In the genomic region with DNA sequence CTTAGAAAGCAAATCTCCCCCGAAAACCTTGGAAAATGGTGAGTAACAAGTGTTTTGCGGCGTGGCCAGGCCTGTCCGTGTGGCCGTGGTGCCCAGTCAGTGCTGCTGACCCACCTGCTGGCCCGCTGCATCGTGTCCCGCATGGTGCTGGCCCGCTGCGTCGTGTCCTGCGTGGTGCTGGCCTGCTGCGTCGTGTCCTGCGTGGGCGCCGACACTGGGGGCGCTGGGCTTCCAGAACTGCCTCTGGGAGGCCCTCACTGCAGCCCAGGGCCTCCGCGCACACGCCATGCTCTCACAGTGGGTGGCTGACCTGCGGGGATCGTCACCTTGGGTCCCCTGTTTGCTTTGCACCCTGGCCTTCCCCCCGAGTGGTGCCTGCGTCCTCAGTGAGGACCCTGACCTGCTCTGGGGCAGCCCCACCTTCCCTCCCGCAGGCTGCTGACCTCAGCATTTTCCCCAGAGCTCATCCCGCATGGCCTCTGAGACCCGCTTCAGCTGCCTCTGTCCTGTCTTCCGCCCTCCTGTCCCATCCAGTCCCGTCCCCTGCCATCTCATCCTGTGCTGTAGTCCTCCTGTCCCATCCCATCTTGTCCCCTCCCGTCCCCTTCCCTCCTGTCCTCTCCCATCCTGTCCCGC, we compare ENCODE assay signal across 17 cellular contexts. TPM values are rescaled to one million over a fixed set of nuclear protein-coding genes. Genes with fewer than 3 reads are reported as not detected.
A peak's percentile ranks its signal among the peaks of the same experiment; 100 is the strongest.
DNase-seq lines count a peak whose midpoint lies in the region; ATAC-seq lines count a peak whose summit lies in the region.
"Had no signal": no experiment of that assay in that cellular context is flagged by ENCODE, and none has a peak within 500 bp of the region (broad histone marks: within the 10 kb centered on the region; RNA-seq: fewer than 3 reads in every experiment).

No MANE protein-coding gene starts in this region.

- H3K9me3 ChIP-seq in subcutaneous abdominal adipose tissue (ENCODE audit: control insufficient read depth in 5 of 5, low read length in 5 of 5), result no peaks in the 10 kb centered on the region
- H3K9me3 ChIP-seq: heart right ventricle, pancreas, Peyer's patch, sigmoid colon had no signal

- no peaks in the 10 kb centered on the region for H3K27me3 Mint-ChIP-seq in activated naive CD8-positive, alpha-beta T cell treated with anti-CD3 and anti-CD28 coated beads for 36 hours
- no peaks in the 10 kb centered on the region for H3K27me3 Mint-ChIP-seq in activated naive CD8-positive, alpha-beta T cell treated with anti-CD3 and anti-CD28 coated beads, Interleukin-2, amount 50 U/mL, for 24 hours
- no peaks in the 10 kb centered on the region for H3K27me3 Mint-ChIP-seq in natural killer cell treated with Interleukin-12 subunit alpha and Interleukin-12 subunit beta and Interleukin-15 and Interleukin-18, amount 100 ng/mL, for 72 hours
- H3K27me3 Mint-ChIP-seq: CD4-positive, alpha-beta T cell had no signal

- peaks cover 18% of the 10 kb centered on the region for H3K36me3 Mint-ChIP-seq in activated naive CD8-positive, alpha-beta T cell treated with anti-CD3 and anti-CD28 coated beads for 36 hours
- peaks cover 28% of the 10 kb centered on the region for H3K36me3 Mint-ChIP-seq in activated naive CD8-positive, alpha-beta T cell treated with anti-CD3 and anti-CD28 coated beads, Interleukin-2, amount 50 U/mL, for 24 hours (ENCODE audit: low read depth)
- peaks cover 4% of the 10 kb centered on the region for H3K36me3 Mint-ChIP-seq in natural killer cell treated with Interleukin-12 subunit alpha and Interleukin-12 subunit beta and Interleukin-15 and Interleukin-18, amount 100 ng/mL, for 72 hours

- H3K4me3 ChIP-seq in subcutaneous abdominal adipose tissue (ENCODE audit: low read depth in 1 of 5, low read length in 5 of 5), result no peak overlapping the region
- H3K4me3 ChIP-seq: heart right ventricle, lung, pancreas, Peyer's patch, sigmoid colon, SK-N-MC had no signal

- no peak overlapping the region for H3K4me3 Mint-ChIP-seq in activated naive CD8-positive, alpha-beta T cell treated with anti-CD3 and anti-CD28 coated beads for 36 hours
- no peak overlapping the region for H3K4me3 Mint-ChIP-seq in activated naive CD8-positive, alpha-beta T cell treated with anti-CD3 and anti-CD28 coated beads, Interleukin-2, amount 50 U/mL, for 24 hours
- H3K4me3 Mint-ChIP-seq in natural killer cell treated with Interleukin-12 subunit alpha and Interleukin-12 subunit beta and Interleukin-15 and Interleukin-18, amount 100 ng/mL, for 72 hours, result no peak overlapping the region
- H3K4me3 Mint-ChIP-seq: CD4-positive, alpha-beta T cell; endodermal cell had no signal

- no peak for DNase-seq in activated naive CD8-positive, alpha-beta T cell treated with anti-CD3 and anti-CD28 coated beads for 36 hours
- no peak for DNase-seq in activated naive CD8-positive, alpha-beta T cell treated with anti-CD3 and anti-CD28 coated beads, Interleukin-2, amount 50 U/mL, for 24 hours
- DNase-seq in natural killer cell treated with Interleukin-12 subunit alpha and Interleukin-12 subunit beta and Interleukin-15 and Interleukin-18, amount 100 ng/mL, for 72 hours (ENCODE audit: low spot score), result no peak
- DNase-seq: activated gamma-delta T cell treated with Interleukin-2 at 50 U/mL for 16 hours; anterior cingulate cortex; CD4-positive, alpha-beta T cell; endodermal cell; heart right ventricle; NCI-H146; Peyer's patch; sigmoid colon had no signal

- no peaks in the 10 kb centered on the region for H3K9me3 Mint-ChIP-seq in activated naive CD8-positive, alpha-beta T cell treated with anti-CD3 and anti-CD28 coated beads for 36 hours
- no peaks in the 10 kb centered on the region for H3K9me3 Mint-ChIP-seq in activated naive CD8-positive, alpha-beta T cell treated with anti-CD3 and anti-CD28 coated beads, Interleukin-2, amount 50 U/mL, for 24 hours
- H3K9me3 Mint-ChIP-seq in natural killer cell treated with Interleukin-12 subunit alpha and Interleukin-12 subunit beta and Interleukin-15 and Interleukin-18, amount 100 ng/mL, for 72 hours, result no peaks in the 10 kb centered on the region
- H3K9me3 Mint-ChIP-seq: CD4-positive, alpha-beta T cell; endodermal cell had no signal

- peaks cover 6% of the 10 kb centered on the region for H3K4me1 Mint-ChIP-seq in activated naive CD8-positive, alpha-beta T cell treated with anti-CD3 and anti-CD28 coated beads for 36 hours
- peaks cover 9% of the 10 kb centered on the region for H3K4me1 Mint-ChIP-seq in activated naive CD8-positive, alpha-beta T cell treated with anti-CD3 and anti-CD28 coated beads, Interleukin-2, amount 50 U/mL, for 24 hours
- H3K4me1 Mint-ChIP-seq in natural killer cell treated with Interleukin-12 subunit alpha and Interleukin-12 subunit beta and Interleukin-15 and Interleukin-18, amount 100 ng/mL, for 72 hours (ENCODE audit: low read depth in 2 of 2), result peaks cover 6 to 12% of the 10 kb centered on the region in 2 donors
- H3K4me1 Mint-ChIP-seq: endodermal cell had no signal

- H3K36me3 ChIP-seq in subcutaneous abdominal adipose tissue (ENCODE audit: control insufficient read depth in 5 of 5, insufficient read depth in 5 of 5, low read length in 5 of 5), result peaks cover 0 to 87% (median 63%) of the 10 kb centered on the region in 5 donors

- peaks cover 1 to 52% (median 41%) of the 10 kb centered on the region in 5 donors for H3K4me1 ChIP-seq in subcutaneous abdominal adipose tissue (ENCODE audit: control insufficient read depth in 5 of 5, insufficient read depth in 5 of 5, low read length in 5 of 5)
- H3K4me1 ChIP-seq: pancreas had no signal

- peak overlapping the region; percentile 37 for H3K27ac ChIP-seq in subcutaneous abdominal adipose tissue (ENCODE audit: low read depth, low read length)
- H3K27ac ChIP-seq: heart right ventricle, sigmoid colon, SK-N-MC had no signal

- peak overlapping the region; percentile 34 for H3K27ac Mint-ChIP-seq in activated naive CD8-positive, alpha-beta T cell treated with anti-CD3 and anti-CD28 coated beads for 36 hours
- no peak overlapping the region for H3K27ac Mint-ChIP-seq in activated naive CD8-positive, alpha-beta T cell treated with anti-CD3 and anti-CD28 coated beads, Interleukin-2, amount 50 U/mL, for 24 hours
- no peak overlapping the region for H3K27ac Mint-ChIP-seq in natural killer cell treated with Interleukin-12 subunit alpha and Interleukin-12 subunit beta and Interleukin-15 and Interleukin-18, amount 100 ng/mL, for 72 hours
- H3K27ac Mint-ChIP-seq: CD4-positive, alpha-beta T cell had no signal

- ATAC-seq in activated naive CD8-positive, alpha-beta T cell treated with anti-CD3 and anti-CD28 coated beads, Interleukin-2, amount 50 U/mL, for 24 hours, result no peak
- no peak for ATAC-seq in natural killer cell treated with Interleukin-12 subunit alpha and Interleukin-12 subunit beta and Interleukin-15 and Interleukin-18, amount 100 ng/mL, for 72 hours

- H3K27me3 ChIP-seq in subcutaneous abdominal adipose tissue (ENCODE audit: control insufficient read depth in 5 of 5, insufficient read depth in 4 of 5, low read length in 5 of 5), result no peaks in the 10 kb centered on the region
- H3K27me3 ChIP-seq: heart right ventricle, pancreas, Peyer's patch, sigmoid colon had no signal

- H3K9ac ChIP-seq in subcutaneous abdominal adipose tissue (ENCODE audit: low read length in 5 of 5), result no peak overlapping the region

RNA-seq across cellular contexts. Expression of gene PLEKHJ1, which starts 10.6 kb away (rescaled TPM):
- total RNA-seq in activated naive CD8-positive, alpha-beta T cell treated with anti-CD3 and anti-CD28 coated beads for 36 hours, result 10 to 100 TPM; 82.7 to 84.6 TPM
- total RNA-seq in natural killer cell treated with Interleukin-12 subunit alpha and Interleukin-12 subunit beta and Interleukin-15 and Interleukin-18, amount 100 ng/mL, for 72 hours, result 10 to 100 TPM; 59.8 to 85.9 TPM

RNA-seq across cellular contexts. Expression of gene SF3A2, which starts 11.1 kb away (rescaled TPM):
- 100 to 1,000 TPM; 160 to 162 TPM for total RNA-seq in activated naive CD8-positive, alpha-beta T cell treated with anti-CD3 and anti-CD28 coated beads for 36 hours
- total RNA-seq in natural killer cell treated with Interleukin-12 subunit alpha and Interleukin-12 subunit beta and Interleukin-15 and Interleukin-18, amount 100 ng/mL, for 72 hours, result 100 to 1,000 TPM in 1 of 2 donors, 10 to 100 TPM in 1; 99.2 to 192 TPM

RNA-seq across cellular contexts. Expression of gene AMH, which starts 23.6 kb away (rescaled TPM):
- total RNA-seq in activated naive CD8-positive, alpha-beta T cell treated with anti-CD3 and anti-CD28 coated beads for 36 hours, result 1 to 10 TPM; 7.4 to 10.0 TPM
- total RNA-seq in natural killer cell treated with Interleukin-12 subunit alpha and Interleukin-12 subunit beta and Interleukin-15 and Interleukin-18, amount 100 ng/mL, for 72 hours, result 1 to 10 TPM; 2.8 to 3.5 TPM
- total RNA-seq: urinary bladder had no signal

RNA-seq across cellular contexts. Expression of gene JSRP1, which starts 30.7 kb away (rescaled TPM):
- under 1 TPM; 0.45 to 0.50 TPM for total RNA-seq in activated naive CD8-positive, alpha-beta T cell treated with anti-CD3 and anti-CD28 coated beads for 36 hours
- under 1 TPM in 1 of 2 donors, not detected in 1; 0.73 TPM for total RNA-seq in natural killer cell treated with Interleukin-12 subunit alpha and Interleukin-12 subunit beta and Interleukin-15 and Interleukin-18, amount 100 ng/mL, for 72 hours
- total RNA-seq: cerebellum, Peyer's patch had no signal

RNA-seq across cellular contexts. Expression of gene PEAK3, which starts 56.4 kb away (rescaled TPM):
- total RNA-seq in activated naive CD8-positive, alpha-beta T cell treated with anti-CD3 and anti-CD28 coated beads for 36 hours, result not detected
- total RNA-seq in natural killer cell treated with Interleukin-12 subunit alpha and Interleukin-12 subunit beta and Interleukin-15 and Interleukin-18, amount 100 ng/mL, for 72 hours, result 1 to 10 TPM; 2.4 to 8.2 TPM
- total RNA-seq: CD4-positive, alpha-beta T cell; cerebellum; endodermal cell; urinary bladder had no signal
